In genomic region chr1:100419072-100419471, GRCh38 we compare ENCODE assay signal across 24 cellular contexts.
"Had no signal": no experiment of that assay in that cellular context is flagged by ENCODE, and none has a peak within 500 bp of the region (broad histone marks: within the 10 kb centered on the region; RNA-seq: fewer than 3 reads in every experiment).

No MANE protein-coding gene starts in this region.

- H3K4me3 Mint-ChIP-seq: activated naive CD8-positive, alpha-beta T cell treated with anti-CD3 and anti-CD28 coated beads, Interleukin-2, amount 50 U/mL, for 24 hours; activated T-helper 1 cell treated with anti-CD3 and anti-CD28 coated beads, Interleukin-12 subunit alpha, Interleukin-12 subunit beta, Interleukin-2, Interleukin-4 antibody, amounts not matched to agents 30 ng/mL and 10 ng/mL and 1 ng/mL, durations not matched to agents 14 hours and 24 hours and 36 hours; WTC11 had no signal

- H3K9me3 Mint-ChIP-seq: activated naive CD8-positive, alpha-beta T cell treated with anti-CD3 and anti-CD28 coated beads, Interleukin-2, amount 50 U/mL, for 24 hours had no signal

- DNase-seq: activated CD4-positive, alpha-beta T cell treated with anti-CD3 and anti-CD28 coated beads, Interleukin-2, amount 50 U/mL, for 1 hour; activated CD4-positive, CD25-positive, alpha-beta regulatory T cell treated with anti-CD3 and anti-CD28 coated beads, Interleukin-2, amount 50 U/mL, for 72 hours; activated effector memory CD4-positive, alpha-beta T cell treated with anti-CD3 and anti-CD28 coated beads, Interleukin-2, amount 50 U/mL, for 16 hours; activated naive CD4-positive, alpha-beta T cell treated with Interleukin-2 at 50 U/mL for 16 hours; activated naive CD8-positive, alpha-beta T cell treated with anti-CD3 and anti-CD28 coated beads, Interleukin-2, amount 50 U/mL, for 24 hours; amniotic stem cell; body of pancreas; central memory CD4-positive, alpha-beta T cell; Kasumi-1; KBM-7; NCI-H1105 treated with DMSO at 0.1 percent for 48 hours; NCI-H1436 treated with DMSO at 0.1 percent for 48 hours; NCI-H2029; NCI-H446; NCI-H524; Peyer's patch; Right ventricle myocardium superior; SJCRH30; SK-N-SH had no signal

- H3K27me3 Mint-ChIP-seq: activated naive CD8-positive, alpha-beta T cell treated with anti-CD3 and anti-CD28 coated beads, Interleukin-2, amount 50 U/mL, for 24 hours had no signal

- H3K36me3 Mint-ChIP-seq: WTC11 had no signal

- ATAC-seq: activated naive CD4-positive, alpha-beta T cell treated with anti-CD3 and anti-CD28 coated beads, Interleukin-2, amount 50 U/mL, for 72 hours; activated naive CD8-positive, alpha-beta T cell treated with anti-CD3 and anti-CD28 coated beads, Interleukin-2, amount 50 U/mL, for 24 hours; body of pancreas; WTC11 had no signal

- H3K27me3 ChIP-seq: ascending aorta, body of pancreas, Peyer's patch, SJCRH30 had no signal

- H3K9me3 ChIP-seq: ascending aorta, body of pancreas, Peyer's patch, SJCRH30, SK-N-SH had no signal

- H3K27ac ChIP-seq: ascending aorta, body of pancreas, Peyer's patch, RWPE1, SJCRH30 had no signal

- H3K4me1 ChIP-seq: ascending aorta, body of pancreas, Peyer's patch, SJCRH30 had no signal

- H3K4me3 ChIP-seq: ascending aorta, body of pancreas, Peyer's patch, SJCRH30 had no signal

- H3K27ac Mint-ChIP-seq: activated T-helper 1 cell treated with anti-CD3 and anti-CD28 coated beads, Interleukin-12 subunit alpha, Interleukin-12 subunit beta, Interleukin-2, Interleukin-4 antibody, amounts not matched to agents 30 ng/mL and 10 ng/mL and 1 ng/mL, durations not matched to agents 14 hours and 24 hours and 36 hours; WTC11 had no signal

- H3K36me3 ChIP-seq: ascending aorta, Peyer's patch had no signal
